ENCODE assay signal across 8 cellular contexts in genomic region chr20:56504373-56505005, GRCh38. TPM values are rescaled to one million over a fixed set of nuclear protein-coding genes. Genes with fewer than 3 reads are reported as not detected.
DNase-seq lines count a peak whose midpoint lies in the region; ATAC-seq and TF ChIP-seq lines count a peak whose summit lies in the region.

No MANE protein-coding gene starts in this region.

- no peaks in the 10 kb centered on the region for H3K9me3 ChIP-seq in Caco-2
- H3K9me3 ChIP-seq in lower lobe of right lung = no peaks in the 10 kb centered on the region

- peak in 1 of 2 experiments; percentile 46 for DNase-seq in Caco-2
- DNase-seq in HL-60 (ENCODE audit: low read depth in 1 of 2, low spot score in 1 of 2) = no peak
- peak; percentile 20 to 23 for DNase-seq in activated T-cell treated with anti-CD3 and anti-CD28 coated beads, Interleukin-2, amount 50 U/mL, for 72 hours
- DNase-seq in lower lobe of right lung = no peak
- DNase-seq in NCI-H69 (lab: John Stamatoyannopoulos, UW) = no peak
- DNase-seq in DMS53 treated with DMSO at 0.1 percent for 48 hours (lab: John Stamatoyannopoulos, UW; ENCODE audit: unreplicated experiment) = no peak
- no peak for DNase-seq in left ventricle myocardium superior
- DNase-seq in dorsolateral prefrontal cortex = no peak

- no peak overlapping the region for H3K27ac ChIP-seq in HL-60 (replicated peaks)
- H3K27ac ChIP-seq in lower lobe of right lung = no peak overlapping the region
- H3K27ac ChIP-seq in dorsolateral prefrontal cortex = no peak overlapping the region

- H3K9me3 Mint-ChIP-seq in Caco-2 (ENCODE audit: unreplicated experiment) = no peaks in the 10 kb centered on the region
- no peaks in the 10 kb centered on the region for H3K9me3 Mint-ChIP-seq in activated T-cell treated with anti-CD3 and anti-CD28 coated beads, Interleukin-2, amount 50 U/mL, for 72 hours

- no peaks in the 10 kb centered on the region for H3K27me3 Mint-ChIP-seq in Caco-2 (ENCODE audit: insufficient read depth, unreplicated experiment)
- no peaks in the 10 kb centered on the region for H3K27me3 Mint-ChIP-seq in activated T-cell treated with anti-CD3 and anti-CD28 coated beads, Interleukin-2, amount 50 U/mL, for 72 hours (ENCODE audit: low read depth)

- no peaks in the 10 kb centered on the region for H3K4me1 Mint-ChIP-seq in Caco-2 (ENCODE audit: low read depth, unreplicated experiment)
- H3K4me1 Mint-ChIP-seq in activated T-cell treated with anti-CD3 and anti-CD28 coated beads, Interleukin-2, amount 50 U/mL, for 72 hours (ENCODE audit: low read depth) = peaks cover 6% of the 10 kb centered on the region

- no peak overlapping the region for H3K27ac Mint-ChIP-seq in Caco-2 (ENCODE audit: unreplicated experiment)
- no peak overlapping the region for H3K27ac Mint-ChIP-seq in activated T-cell treated with anti-CD3 and anti-CD28 coated beads, Interleukin-2, amount 50 U/mL, for 72 hours

- no peaks in the 10 kb centered on the region for H3K27me3 ChIP-seq in Caco-2 (replicated peaks; ENCODE audit: control insufficient read depth, insufficient read depth, low read length)
- no peaks in the 10 kb centered on the region for H3K27me3 ChIP-seq in HL-60 (ENCODE audit: insufficient read depth, poor library complexity, severe bottlenecking)
- no peaks in the 10 kb centered on the region for H3K27me3 ChIP-seq in lower lobe of right lung (ENCODE audit: low read depth)
- H3K27me3 ChIP-seq in dorsolateral prefrontal cortex = no peaks in the 10 kb centered on the region

- H3K36me3 ChIP-seq in Caco-2 (ENCODE audit: control insufficient read depth, insufficient read depth, low read length) = no peaks in the 10 kb centered on the region
- no peaks in the 10 kb centered on the region for H3K36me3 ChIP-seq in lower lobe of right lung

- H3K36me3 Mint-ChIP-seq in Caco-2 (ENCODE audit: insufficient read depth, unreplicated experiment) = peaks cover 32% of the 10 kb centered on the region
- peaks cover 2 to 3% of the 10 kb centered on the region in 2 donors for H3K36me3 Mint-ChIP-seq in activated T-cell treated with anti-CD3 and anti-CD28 coated beads, Interleukin-2, amount 50 U/mL, for 72 hours (ENCODE audit: insufficient read depth in 2 of 2)

- ATAC-seq in activated T-cell treated with anti-CD3 and anti-CD28 coated beads, Interleukin-2, amount 50 U/mL, for 72 hours (replicated peaks in 1 of 2) = peak in 1 of 2 donors; percentile 60
- ATAC-seq in lower lobe of right lung (peak in 1 of 2 donors; percentile 51), left ventricle myocardium superior (no peak)

- H3K4me1 ChIP-seq in Caco-2 (no peaks in the 10 kb centered on the region), lower lobe of right lung (no peaks in the 10 kb centered on the region)

- CTCF ChIA-PET in Caco-2 (lab: Charles Lee) = interaction anchor here (0.6 kb wide), 1 partner anchor 269 kb away, joined by 3 read pairs; no protein-coding TSS in a partner anchor

- peak; percentile 61 to 86 for TF ChIP-seq CTCF in Caco-2 (IDR thresholded peaks at IDR 0.05; ENCODE audit: insufficient read depth in 1 of 2, low read depth in 1 of 2, low read length in 1 of 2, severe bottlenecking in 1 of 2, unreplicated experiment in 1 of 2)
- TF ChIP-seq CTCF in HL-60 (IDR thresholded peaks at IDR 0.05; ENCODE audit: insufficient read depth, low read length) = peak; percentile 28
- peak; percentile 38 for TF ChIP-seq CTCF in lower lobe of right lung (IDR thresholded peaks at IDR 0.05)
- peak in 20 of 56 donors; percentile 8 to 46 (median 20) for TF ChIP-seq CTCF in dorsolateral prefrontal cortex (IDR thresholded peaks at IDR 0.05 in 54 of 56, conservative IDR thresholded peaks at IDR 0.05 in 2 of 56; ENCODE audit: low read depth in 1 of 56, partially characterized antibody in 56 of 56)

- intact Hi-C loops in Caco-2 (cut with micrococcal nuclease; ENCODE audit: unreplicated experiment) = no loop called here
- intact Hi-C loops in lower lobe of right lung (cut with DNase I) = no loop called here
- intact Hi-C loops in left ventricle myocardium superior (cut with micrococcal nuclease) = no loop called here
- intact Hi-C loops in dorsolateral prefrontal cortex (cut with DNase I) = no loop called here

- H3K4me3 ChIP-seq in Caco-2 (ENCODE audit: low read depth, low read length) (no peak overlapping the region), HL-60 (replicated peaks; ENCODE audit: insufficient read depth, low read length) (no peak overlapping the region), lower lobe of right lung (no peak overlapping the region), dorsolateral prefrontal cortex (no peak overlapping the region)

- H3K4me3 Mint-ChIP-seq in Caco-2 (ENCODE audit: unreplicated experiment) = no peak overlapping the region
- H3K4me3 Mint-ChIP-seq in activated T-cell treated with anti-CD3 and anti-CD28 coated beads, Interleukin-2, amount 50 U/mL, for 72 hours = no peak overlapping the region

- no TSS peak for BruUV-seq in Caco-2 (replicated peaks; lab: Mats Ljungman, UMichigan)

- POLR2A ChIA-PET in Caco-2 (lab: Charles Lee) = no interaction called here

RNA-seq across cellular contexts. Expression of gene FAM209A, which starts 20.1 kb away (rescaled TPM):
- 0.57 and 1.2 TPM in 2 replicates for total RNA-seq in Caco-2 (2022)
- 1 to 10 TPM; 1.7 to 2.2 TPM for total RNA-seq in activated T-cell treated with anti-CD3 and anti-CD28 coated beads, Interleukin-2, amount 50 U/mL, for 72 hours
- total RNA-seq in lower lobe of right lung = 0.71 TPM
- not detected for total RNA-seq in left ventricle myocardium superior
- 1 to 10 TPM in 8 of 120 experiments, under 1 TPM in 27, not detected in 85; 0.52 to 1.8 (median 0.75) TPM for total RNA-seq in dorsolateral prefrontal cortex

RNA-seq across cellular contexts. Expression of gene FAM209B, which starts 28.6 kb away (rescaled TPM):
- total RNA-seq in Caco-2 (2022) (not detected in 2 replicates), lower lobe of right lung (0.59 TPM), left ventricle myocardium superior (not detected), dorsolateral prefrontal cortex (1 to 10 TPM in 17 of 120 experiments, under 1 TPM in 13, not detected in 90; 0.55 to 2.3 (median 1.1) TPM)
- 1 to 10 TPM; 1.3 to 1.7 TPM for total RNA-seq in activated T-cell treated with anti-CD3 and anti-CD28 coated beads, Interleukin-2, amount 50 U/mL, for 72 hours

RNA-seq across cellular contexts. Expression of gene RTF2, which starts 36.1 kb away (rescaled TPM):
- total RNA-seq in Caco-2 (2022) = 146 and 157 TPM in 2 replicates
- 10 to 100 TPM; 80.8 to 82.7 TPM for total RNA-seq in activated T-cell treated with anti-CD3 and anti-CD28 coated beads, Interleukin-2, amount 50 U/mL, for 72 hours
- 68.6 TPM for total RNA-seq in lower lobe of right lung
- 82.4 TPM for total RNA-seq in left ventricle myocardium superior
- total RNA-seq in dorsolateral prefrontal cortex = 100 to 1,000 TPM in 55 of 120 experiments, 10 to 100 TPM in 65; 74.7 to 133 (median 99.7) TPM

Comparison
In these comparisons a context has a peak if more than half of its experiments do, and no peak if none do; other contexts are left out.
1. DNase-seq: peak in activated T-cell treated with anti-CD3 and anti-CD28 coated beads, Interleukin-2, amount 50 U/mL, for 72 hours (2 of 2); none in HL-60 (0 of 2), lower lobe of right lung (single experiment), NCI-H69 (single experiment), DMS53 treated with DMSO at 0.1 percent for 48 hours (single experiment), left ventricle myocardium superior (single experiment) and dorsolateral prefrontal cortex (0 of 10).